In the genomic region with DNA sequence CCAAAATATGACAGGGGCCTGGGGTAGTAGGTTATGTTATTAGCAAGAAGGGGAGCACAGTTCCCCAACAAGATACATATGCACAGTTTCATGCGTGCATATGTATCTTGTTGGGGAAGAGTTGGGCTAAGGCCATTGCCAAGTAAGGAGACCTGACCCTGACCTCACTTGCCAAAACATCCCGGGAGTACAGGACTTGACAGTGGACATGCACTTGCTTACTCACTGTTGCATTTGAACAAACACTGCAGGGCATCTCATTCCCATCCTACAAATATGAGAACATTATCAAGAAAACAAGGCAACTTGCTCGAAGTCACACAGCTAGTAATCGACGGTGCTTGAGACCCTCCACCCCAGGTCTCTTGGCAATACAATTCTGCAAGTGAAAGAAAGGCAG, we compare ENCODE assay signal across 6 cellular contexts. TPM values are rescaled to one million over a fixed set of nuclear protein-coding genes. Genes with fewer than 3 reads are reported as not detected.
"Had no signal": no experiment of that assay in that cellular context is flagged by ENCODE, and none has a peak within 500 bp of the region (broad histone marks: within the 10 kb centered on the region; RNA-seq: fewer than 3 reads in every experiment).

No MANE protein-coding gene starts in this region.

- H3K27ac Mint-ChIP-seq: GM23338 had no signal

- DNase-seq: H9, HCEC 1CT had no signal

- ATAC-seq: GM23338 had no signal

- H3K4me3 Mint-ChIP-seq: GM23338, H9, IgD-negative memory B cell had no signal

- H3K4me1 Mint-ChIP-seq: GM23338 had no signal

- H3K27me3 Mint-ChIP-seq: IgD-negative memory B cell had no signal

- H3K9me3 Mint-ChIP-seq: H9, IgD-negative memory B cell had no signal

- H3K36me3 Mint-ChIP-seq: IgD-negative memory B cell had no signal

- H3K4me3 ChIP-seq: GM23338 had no signal

RNA-seq across cellular contexts. Expression of a gene that starts 4.8 kb away (rescaled TPM):
- total RNA-seq: GM23338, H1, H9, HT-29 had no signal
- polyA plus RNA-seq: GM23338, H1 had no signal

RNA-seq across cellular contexts. Expression of a gene that starts 30.3 kb away (rescaled TPM):
- polyA plus RNA-seq: IgD-negative memory B cell had no signal
